8 cellular contexts compared by ENCODE assay signal in genomic region chr5:32276173-32276853, GRCh38. TPM values are rescaled to one million over a fixed set of nuclear protein-coding genes. Genes with fewer than 3 reads are reported as not detected.
DNase-seq lines count a peak whose midpoint lies in the region; ATAC-seq lines count a peak whose summit lies in the region.

No MANE protein-coding gene starts in this region.

- peaks cover 28% of the 10 kb centered on the region for H3K36me3 Mint-ChIP-seq in activated T-helper 1 cell treated with anti-CD3 and anti-CD28 coated beads, Interleukin-12 subunit alpha, Interleukin-12 subunit beta, Interleukin-2, Interleukin-4 antibody, amounts not matched to agents 30 ng/mL and 10 ng/mL and 1 ng/mL, durations not matched to agents 14 hours and 24 hours and 36 hours (ENCODE audit: low read depth)

- H3K9me3 Mint-ChIP-seq in activated T-helper 1 cell treated with anti-CD3 and anti-CD28 coated beads, Interleukin-12 subunit alpha, Interleukin-12 subunit beta, Interleukin-2, Interleukin-4 antibody, amounts not matched to agents 30 ng/mL and 10 ng/mL and 1 ng/mL, durations not matched to agents 14 hours and 24 hours and 36 hours = peaks cover 5% of the 10 kb centered on the region

- DNase-seq in NCI-H345 (lab: John Stamatoyannopoulos, UW) (peak; percentile 27), NCI-H345 treated with DMSO at 0.1 percent for 48 hours (lab: John Stamatoyannopoulos, UW; ENCODE audit: unreplicated experiment) (no peak), iPS DF 4.7 (ENCODE audit: extremely low read depth, low spot score) (peak; percentile 30), GM19240 (ENCODE audit: insufficient read length, low spot score) (no peak), posterior vena cava (ENCODE audit: low spot score) (no peak), midbrain (lab: John Stamatoyannopoulos, UW) (no peak)
- no peak for DNase-seq in activated T-helper 1 cell treated with anti-CD3 and anti-CD28 coated beads, Interleukin-12 subunit alpha, Interleukin-12 subunit beta, Interleukin-2, Interleukin-4 antibody, amounts not matched to agents 30 ng/mL and 10 ng/mL and 1 ng/mL, durations not matched to agents 14 hours and 24 hours and 36 hours (ENCODE audit: low spot score)

- no peaks in the 10 kb centered on the region for H3K27me3 Mint-ChIP-seq in activated T-helper 1 cell treated with anti-CD3 and anti-CD28 coated beads, Interleukin-12 subunit alpha, Interleukin-12 subunit beta, Interleukin-2, Interleukin-4 antibody, amounts not matched to agents 30 ng/mL and 10 ng/mL and 1 ng/mL, durations not matched to agents 14 hours and 24 hours and 36 hours (ENCODE audit: insufficient read depth)

- H3K4me3 Mint-ChIP-seq in activated T-helper 1 cell treated with anti-CD3 and anti-CD28 coated beads, Interleukin-12 subunit alpha, Interleukin-12 subunit beta, Interleukin-2, Interleukin-4 antibody, amounts not matched to agents 30 ng/mL and 10 ng/mL and 1 ng/mL, durations not matched to agents 14 hours and 24 hours and 36 hours = peak overlapping the region; percentile 45

- H3K4me1 Mint-ChIP-seq in activated T-helper 1 cell treated with anti-CD3 and anti-CD28 coated beads, Interleukin-12 subunit alpha, Interleukin-12 subunit beta, Interleukin-2, Interleukin-4 antibody, amounts not matched to agents 30 ng/mL and 10 ng/mL and 1 ng/mL, durations not matched to agents 14 hours and 24 hours and 36 hours (ENCODE audit: low read depth) = peaks cover 57% of the 10 kb centered on the region

- H3K27ac Mint-ChIP-seq in activated T-helper 1 cell treated with anti-CD3 and anti-CD28 coated beads, Interleukin-12 subunit alpha, Interleukin-12 subunit beta, Interleukin-2, Interleukin-4 antibody, amounts not matched to agents 30 ng/mL and 10 ng/mL and 1 ng/mL, durations not matched to agents 14 hours and 24 hours and 36 hours = peak overlapping the region; percentile 67

- ATAC-seq in HG03521 (IDR thresholded peaks at IDR 0.05; ENCODE audit: unreplicated experiment) = peak; percentile 51

- intact Hi-C loops in activated T-helper 1 cell treated with anti-CD3 and anti-CD28 coated beads, Interleukin-12 subunit alpha, Interleukin-12 subunit beta, Interleukin-2, Interleukin-4 antibody, amounts not matched to agents 30 ng/mL and 10 ng/mL and 1 ng/mL, durations not matched to agents 14 hours and 24 hours and 36 hours (cut with micrococcal nuclease) = no loop called here
- intact Hi-C loops in posterior vena cava (cut with DNase I) = no loop called here

RNA-seq across cellular contexts. Expression of gene MTMR12, which starts 36.4 kb away (rescaled TPM):
- total RNA-seq in activated T-helper 1 cell treated with anti-CD3 and anti-CD28 coated beads, Interleukin-12 subunit alpha, Interleukin-12 subunit beta, Interleukin-2, Interleukin-4 antibody, amounts not matched to agents 30 ng/mL and 10 ng/mL and 1 ng/mL, durations not matched to agents 14 hours and 24 hours and 36 hours = 26.2 and 29.9 TPM in 2 replicates
- total RNA-seq in posterior vena cava = 10 to 100 TPM; 45.1 to 58.0 TPM

Comparison
In these comparisons a context has a peak if more than half of its experiments do, and no peak if none do; other contexts are left out.
1. DNase-seq: peak in NCI-H345 (single experiment) and iPS DF 4.7 (single experiment); none in NCI-H345 treated with DMSO at 0.1 percent for 48 hours (single experiment), activated T-helper 1 cell treated with anti-CD3 and anti-CD28 coated beads, Interleukin-12 subunit alpha, Interleukin-12 subunit beta, Interleukin-2, Interleukin-4 antibody, amounts not matched to agents 30 ng/mL and 10 ng/mL and 1 ng/mL, durations not matched to agents 14 hours and 24 hours and 36 hours (single experiment), GM19240 (single experiment), posterior vena cava (single experiment) and midbrain (single experiment).